8 cellular contexts compared by ENCODE assay signal in genomic region chr5:140647042-140647341, GRCh38. TPM values are rescaled to one million over a fixed set of nuclear protein-coding genes. Genes with fewer than 3 reads are reported as not detected.
DNase-seq lines count a peak whose midpoint lies in the region; ATAC-seq, FAIRE-seq and TF ChIP-seq lines count a peak whose summit lies in the region.

No MANE protein-coding gene starts in this region.

- H3K4me1 Mint-ChIP-seq in activated naive CD4-positive, alpha-beta T cell treated with anti-CD3 and anti-CD28 coated beads, Interleukin-2, amount 10 ng/mL, durations not matched to agents 7 days and 5 days: peaks cover 41% of the 10 kb centered on the region
- H3K4me1 Mint-ChIP-seq in type B pancreatic cell (ENCODE audit: unreplicated experiment): peaks cover 16% of the 10 kb centered on the region

- peak overlapping the region; percentile 60 to 91 (median 78) for H3K4me3 ChIP-seq in adrenal gland

- TF ChIP-seq CTCF in adrenal gland (IDR thresholded peaks at IDR 0.05) (no peak), type B pancreatic cell (conservative IDR thresholded peaks at IDR 0.05) (no peak)

- peaks cover 12 to 21% of the 10 kb centered on the region in 2 donors for H3K4me1 ChIP-seq in adrenal gland (replicated peaks in 1 of 2)

- no peaks in the 10 kb centered on the region for H3K27me3 ChIP-seq in adrenal gland

- intact Hi-C loops in adrenal gland (cut with DNase I): loop anchor here in 1 of 2 donors (10.0 kb wide), 1 partner anchor 282 kb away; the partner anchor contains the start of gene SLC4A9
- intact Hi-C loops in left colon (cut with DNase I, micrococcal nuclease): no loop called here

- H3K27ac Mint-ChIP-seq in activated naive CD4-positive, alpha-beta T cell treated with anti-CD3 and anti-CD28 coated beads, Interleukin-2, amount 10 ng/mL, durations not matched to agents 7 days and 5 days: peak overlapping the region; percentile 99
- H3K27ac Mint-ChIP-seq in type B pancreatic cell: peak overlapping the region; percentile 66

- no peak for TF ChIP-seq POLR2A in adrenal gland (IDR thresholded peaks at IDR 0.05)
- no peak for TF ChIP-seq POLR2A in GM12892 (IDR thresholded peaks at IDR 0.05; ENCODE audit: low read depth, low read length)

- H3K4me3 Mint-ChIP-seq in activated naive CD4-positive, alpha-beta T cell treated with anti-CD3 and anti-CD28 coated beads, Interleukin-2, amount 10 ng/mL, durations not matched to agents 7 days and 5 days: peak overlapping the region; percentile 99
- H3K4me3 Mint-ChIP-seq in type B pancreatic cell: peak overlapping the region; percentile 99

- peaks cover 0 to 68% of the 10 kb centered on the region in 2 donors for H3K36me3 ChIP-seq in adrenal gland (replicated peaks in 1 of 2)

- H3K9me3 ChIP-seq in adrenal gland (replicated peaks in 1 of 3): no peaks in the 10 kb centered on the region

- peak overlapping the region in 4 of 5 donors; percentile 81 to 84 (median 82) for H3K27ac ChIP-seq in adrenal gland

- no peak for DNase-seq in activated naive CD4-positive, alpha-beta T cell treated with anti-CD3 and anti-CD28 coated beads, Interleukin-2, amount 10 ng/mL, durations not matched to agents 7 days and 5 days
- DNase-seq in activated naive CD4-positive, alpha-beta T cell treated with Interleukin-2 at 50 U/mL for 16 hours: no peak
- DNase-seq in adrenal gland (no peak), left colon (no peak), type B pancreatic cell (ENCODE audit: extremely low spot score, unreplicated experiment) (no peak), activated gamma-delta T cell (lab: John Stamatoyannopoulos, UW) (no peak), GM12892 (ENCODE audit: insufficient read length) (no peak)

- CTCF ChIA-PET in activated naive CD4-positive, alpha-beta T cell treated with anti-CD3 and anti-CD28 coated beads, Interleukin-2, amount 10 ng/mL, durations not matched to agents 7 days and 5 days (lab: Charles Lee): interaction anchor here (1.0 to 2.9 kb wide), 8 partner anchors 8 to 403 kb away, joined by 3 to 23 read pairs (median 4); partner anchors contain the start of gene EIF4EBP3

- H3K27me3 Mint-ChIP-seq in activated naive CD4-positive, alpha-beta T cell treated with anti-CD3 and anti-CD28 coated beads, Interleukin-2, amount 10 ng/mL, durations not matched to agents 7 days and 5 days: no peaks in the 10 kb centered on the region
- H3K27me3 Mint-ChIP-seq in type B pancreatic cell: no peaks in the 10 kb centered on the region

- peaks cover 45% of the 10 kb centered on the region for H3K36me3 Mint-ChIP-seq in activated naive CD4-positive, alpha-beta T cell treated with anti-CD3 and anti-CD28 coated beads, Interleukin-2, amount 10 ng/mL, durations not matched to agents 7 days and 5 days
- H3K36me3 Mint-ChIP-seq in type B pancreatic cell: peaks cover 19% of the 10 kb centered on the region

- WGBS in adrenal gland, 4 donors: 0 to 4% (median 1%) methylated on average over 7 to 19 of the region's 19 CpGs

- H3K9me3 Mint-ChIP-seq in activated naive CD4-positive, alpha-beta T cell treated with anti-CD3 and anti-CD28 coated beads, Interleukin-2, amount 10 ng/mL, durations not matched to agents 7 days and 5 days: no peaks in the 10 kb centered on the region
- no peaks in the 10 kb centered on the region for H3K9me3 Mint-ChIP-seq in type B pancreatic cell

- FAIRE-seq in GM12892 (lab: Jason Lieb, UNC): no peak

- ATAC-seq in left colon: peak; percentile 28
- no peak for ATAC-seq in HG02678 (IDR thresholded peaks at IDR 0.05; ENCODE audit: unreplicated experiment)

RNA-seq across cellular contexts. Expression of gene NDUFA2, which starts 0.4 kb away (rescaled TPM):
- total RNA-seq in adrenal gland (100 to 1,000 TPM in 7 of 8 donors, 10 to 100 TPM in 1; 98.1 to 127 (median 114) TPM), left colon (10 to 100 TPM; 88.1 to 89.3 TPM), type B pancreatic cell (ENCODE audit: low replicate concordance) (65.0 and 66.4 TPM in 2 replicates)
- 100 to 1,000 TPM in 2 of 3 donors, 10 to 100 TPM in 1; 65.6 to 573 (median 367) TPM for polyA plus RNA-seq in adrenal gland
- polyA plus RNA-seq in GM12892 (2012; ENCODE audit: missing spikeins): 139 TPM

RNA-seq across cellular contexts. Expression of gene IK, which starts 0.6 kb away (rescaled TPM):
- total RNA-seq in adrenal gland (100 to 1,000 TPM in 3 of 8 donors, 10 to 100 TPM in 5; 65.7 to 478 (median 82.9) TPM), left colon (10 to 100 TPM; 60.4 to 77.4 TPM), type B pancreatic cell (ENCODE audit: low replicate concordance) (81.9 and 100 TPM in 2 replicates)
- polyA plus RNA-seq in adrenal gland: 100 to 1,000 TPM in 1 of 3 donors, 10 to 100 TPM in 2; 65.5 to 153 (median 97.5) TPM
- 90.6 TPM for polyA plus RNA-seq in GM12892 (2012; ENCODE audit: missing spikeins)

RNA-seq across cellular contexts. Expression of gene TMCO6, which starts 7.7 kb away (rescaled TPM):
- total RNA-seq in adrenal gland: 100 to 1,000 TPM in 1 of 8 donors, 10 to 100 TPM in 6, 1 to 10 TPM in 1; 6.6 to 348 (median 29.8) TPM
- polyA plus RNA-seq in adrenal gland: 10 to 100 TPM in 2 of 3 donors, 1 to 10 TPM in 1; 5.6 to 44.7 (median 25.3) TPM
- total RNA-seq in left colon: 10 to 100 TPM; 11.4 to 16.1 TPM
- total RNA-seq in type B pancreatic cell (ENCODE audit: low replicate concordance): 26.2 and 29.4 TPM in 2 replicates
- polyA plus RNA-seq in GM12892 (2012; ENCODE audit: missing spikeins): 11.2 TPM

RNA-seq across cellular contexts. Expression of gene CD14, which starts 14.0 kb away (rescaled TPM):
- 100 to 1,000 TPM; 162 to 885 (median 366) TPM for total RNA-seq in adrenal gland
- 100 to 1,000 TPM in 2 of 3 donors, 10 to 100 TPM in 1; 13.9 to 252 (median 101) TPM for polyA plus RNA-seq in adrenal gland
- total RNA-seq in left colon: 10 to 100 TPM; 35.5 to 65.7 TPM
- total RNA-seq in type B pancreatic cell (ENCODE audit: low replicate concordance): 0.17 TPM in 1 of 2 replicates, not detected in the other
- polyA plus RNA-seq in GM12892 (2012; ENCODE audit: missing spikeins): 0.17 TPM

RNA-seq across cellular contexts. Expression of gene WDR55, which starts 17.7 kb away (rescaled TPM):
- total RNA-seq in adrenal gland (10 to 100 TPM; 14.6 to 20.0 (median 17.4) TPM), left colon (10 to 100 TPM; 38.2 to 46.3 TPM), type B pancreatic cell (ENCODE audit: low replicate concordance) (29.4 and 32.4 TPM in 2 replicates)
- polyA plus RNA-seq in adrenal gland: 10 to 100 TPM; 13.3 to 20.8 (median 13.5) TPM
- polyA plus RNA-seq in GM12892 (2012; ENCODE audit: missing spikeins): 16.4 TPM
